ENCODE assay signal across 2 cellular contexts in genomic region chr22:29517215-29517908, GRCh38.
TF ChIP-seq lines count a peak whose summit lies in the region.

No MANE protein-coding gene starts in this region.

TF ChIP-seq in liver, 16 proteins besides CTCF, POLR2A, EP300 and RAD21:
- TF ChIP-seq SP1 (IDR thresholded peaks at IDR 0.05) (peak; percentile 56), FOXA1 (IDR thresholded peaks at IDR 0.05) (peak; percentile 50), HNF4A (conservative IDR thresholded peaks at IDR 0.05) (peak; percentile 54 to 62), EGR1 (IDR thresholded peaks at IDR 0.05; ENCODE audit: low read depth in 2 of 2) (no peak), ZBTB33 (IDR thresholded peaks at IDR 0.05) (no peak), NR2F2 (IDR thresholded peaks at IDR 0.05) (peak; percentile 19), YY1 (IDR thresholded peaks at IDR 0.05) (peak; percentile 23), JUND (IDR thresholded peaks at IDR 0.05) (no peak), ATF3 (IDR thresholded peaks at IDR 0.05) (no peak), TAF1 (conservative IDR thresholded peaks at IDR 0.05) (no peak), FOXA2 (IDR thresholded peaks at IDR 0.05) (no peak), HNF4G (IDR thresholded peaks at IDR 0.05) (no peak), GABPA (IDR thresholded peaks at IDR 0.05 in 1 of 2, conservative IDR thresholded peaks at IDR 0.05 in 1 of 2) (peak in 1 of 2 donors; percentile 47), RXRA (IDR thresholded peaks at IDR 0.05) (peak; percentile 81), MAX (IDR thresholded peaks at IDR 0.05) (peak; percentile 32)

TF ChIP-seq in HepG2, 621 proteins besides CTCF, POLR2A, EP300 and RAD21:
- no peak for TF ChIP-seq BHLHE40 (IDR thresholded peaks at IDR 0.05; ENCODE audit: low read length)
- TF ChIP-seq ATF3 (CRISPR knock-in tag; IDR thresholded peaks at IDR 0.05): no peak
- TF ChIP-seq MTF1 (CRISPR knock-in tag; IDR thresholded peaks at IDR 0.05): no peak
- no peak for TF ChIP-seq ZNF329 (CRISPR knock-in tag; IDR thresholded peaks at IDR 0.05; ENCODE audit: low read depth)
- no peak for TF ChIP-seq TAF15 (IDR thresholded peaks at IDR 0.05; ENCODE audit: low read depth, low read length, poor library complexity, severe bottlenecking)
- no peak for TF ChIP-seq RNF219 (CRISPR knock-in tag; IDR thresholded peaks at IDR 0.05)
- no peak for TF ChIP-seq ZBTB25 (CRISPR knock-in tag; IDR thresholded peaks at IDR 0.05)
- no peak for TF ChIP-seq SRSF4 (IDR thresholded peaks at IDR 0.05; ENCODE audit: low read depth, low read length, poor library complexity, severe bottlenecking)
- TF ChIP-seq SP4 (CRISPR knock-in tag; IDR thresholded peaks at IDR 0.05): no peak
- TF ChIP-seq ATM (IDR thresholded peaks at IDR 0.05; ENCODE audit: borderline replicate concordance): no peak
- TF ChIP-seq ATRX (CRISPR knock-in tag; IDR thresholded peaks at IDR 0.05; ENCODE audit: borderline replicate concordance): no peak
- no peak for TF ChIP-seq ZNF772 (CRISPR knock-in tag; IDR thresholded peaks at IDR 0.05)
- TF ChIP-seq ZNF160 (CRISPR knock-in tag; IDR thresholded peaks at IDR 0.05): no peak
- no peak for TF ChIP-seq SMAD3 (CRISPR knock-in tag; IDR thresholded peaks at IDR 0.05)
- TF ChIP-seq ZBTB34 (CRISPR knock-in tag; IDR thresholded peaks at IDR 0.05): no peak
- TF ChIP-seq MLX (CRISPR knock-in tag; IDR thresholded peaks at IDR 0.05): no peak
- no peak for TF ChIP-seq ZNF343 (CRISPR knock-in tag; IDR thresholded peaks at IDR 0.05)
- no peak for TF ChIP-seq ZNF512 (CRISPR knock-in tag; IDR thresholded peaks at IDR 0.05)
- no peak for TF ChIP-seq HNF1B (CRISPR knock-in tag; IDR thresholded peaks at IDR 0.05)
- TF ChIP-seq ZNF564 (CRISPR knock-in tag; IDR thresholded peaks at IDR 0.05): no peak
